In genomic region chr10:129445445-129445844, GRCh38 we compare ENCODE assay signal across 1 cellular context.
TF ChIP-seq lines count a peak whose summit lies in the region.

No MANE protein-coding gene starts in this region.

TF ChIP-seq in H1, 55 proteins besides CTCF, POLR2A, EP300 and RAD21 (continued from another document):
- no peak for TF ChIP-seq CHD7 (IDR thresholded peaks at IDR 0.05; ENCODE audit: insufficient replicate concordance, low read length)
- TF ChIP-seq PHF8 (conservative IDR thresholded peaks at IDR 0.05; ENCODE audit: low read depth, low read length), result no peak
- no peak for TF ChIP-seq GTF2F1 (IDR thresholded peaks at IDR 0.05; ENCODE audit: borderline replicate concordance, low read depth, low read length)
- TF ChIP-seq SP4 (IDR thresholded peaks at IDR 0.05; ENCODE audit: low read length), result no peak
- TF ChIP-seq BCL11A (IDR thresholded peaks at IDR 0.05; ENCODE audit: low read depth in 2 of 2, low read length in 2 of 2), result no peak
- TF ChIP-seq SIX5 (IDR thresholded peaks at IDR 0.05; ENCODE audit: low read depth, low read length), result no peak
- no peak for TF ChIP-seq CHD2 (IDR thresholded peaks at IDR 0.05; ENCODE audit: low read length)
- TF ChIP-seq RXRA (IDR thresholded peaks at IDR 0.05; ENCODE audit: insufficient read depth, low read depth, low read length), result no peak
- TF ChIP-seq ATF3 (IDR thresholded peaks at IDR 0.05; ENCODE audit: insufficient read depth, low read depth, low read length), result no peak
- no peak for TF ChIP-seq KDM1A (IDR thresholded peaks at IDR 0.05; ENCODE audit: borderline replicate concordance, low read length)
- no peak for TF ChIP-seq HDAC6 (IDR thresholded peaks at IDR 0.05; ENCODE audit: low read depth, low read length)
- TF ChIP-seq GABPA (IDR thresholded peaks at IDR 0.05; ENCODE audit: borderline replicate concordance, insufficient read depth, low read length), result no peak
